ENCODE assay signal across 8 cellular contexts in the genomic region with DNA sequence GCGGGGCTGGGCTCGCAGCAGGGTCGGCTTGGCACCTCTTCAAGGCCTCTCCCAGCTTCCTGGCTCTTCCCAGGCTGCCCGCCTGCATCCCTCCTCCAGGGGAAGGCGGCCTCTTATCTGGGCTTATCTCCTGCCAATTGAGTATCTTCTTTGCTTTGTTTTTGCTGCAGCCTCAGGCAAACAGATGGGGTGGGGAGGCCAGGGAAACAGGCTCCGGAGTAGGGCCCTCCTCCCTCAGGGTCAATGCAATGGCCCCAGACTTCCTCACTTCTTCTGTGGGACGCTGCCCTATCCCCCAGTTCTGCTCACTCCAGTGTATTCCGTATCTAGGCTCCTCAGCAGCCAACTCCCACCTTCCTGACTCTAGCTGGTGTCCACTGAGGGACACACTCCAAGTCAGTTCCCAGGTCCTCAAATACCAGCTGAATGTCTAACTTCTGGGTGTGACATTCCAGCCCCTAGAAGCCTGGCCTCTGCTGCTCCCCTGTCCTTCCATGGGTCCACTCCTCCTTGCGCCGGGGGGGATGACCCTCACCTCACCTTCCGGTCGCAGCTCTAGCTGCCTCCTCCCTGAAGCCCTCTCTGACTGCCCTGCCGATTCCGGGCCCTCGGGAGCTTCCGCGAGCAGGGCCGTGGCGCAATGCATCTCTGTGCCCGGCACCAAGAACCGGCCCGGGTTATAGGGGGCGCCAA. TPM values are rescaled to one million over a fixed set of nuclear protein-coding genes. Genes with fewer than 3 reads are reported as not detected.
DNase-seq lines count a peak whose midpoint lies in the region; ATAC-seq and TF ChIP-seq lines count a peak whose summit lies in the region.

No MANE protein-coding gene starts in this region.

- H2AFZ ChIP-seq in OCI-LY3 (ENCODE audit: low read depth, low read length): peak overlapping the region; percentile 64; the same call in 1 of the 2 replicates

- ATAC-seq in HG03066 (IDR thresholded peaks at IDR 0.05; ENCODE audit: low read depth, unreplicated experiment): peak; percentile 24

- H3K9ac ChIP-seq in OCI-LY3 (ENCODE audit: low read length) (peak overlapping the region; percentile 89), iPS-20b (ENCODE audit: low read depth, low read length) (peak overlapping the region; percentile 90; the same call in 1 of the 2 replicates)

- H3K36me3 ChIP-seq in OCI-LY3 (replicated peaks; ENCODE audit: low read depth, low read length) (peaks cover 9% of the 10 kb centered on the region), iPS-20b (ENCODE audit: insufficient read depth, low read depth, low read length) (peaks cover 31% of the 10 kb centered on the region)

- H3K4me1 ChIP-seq in OCI-LY3 (ENCODE audit: low read length): peaks cover 20% of the 10 kb centered on the region
- peaks cover 3% of the 10 kb centered on the region for H3K4me1 ChIP-seq in iPS-20b (ENCODE audit: insufficient read depth, low read length)

- no peaks in the 10 kb centered on the region for H4K20me1 ChIP-seq in OCI-LY3 (ENCODE audit: insufficient read depth, low read length)

- H3K79me2 ChIP-seq in OCI-LY3 (ENCODE audit: low read length): peaks cover 17% of the 10 kb centered on the region

- no peak for TF ChIP-seq CTCF in OCI-LY3 (IDR thresholded peaks at IDR 0.05; ENCODE audit: low read depth, low read length)

- H3K9me3 ChIP-seq in OCI-LY3 (ENCODE audit: insufficient read depth, low read length) (no peaks in the 10 kb centered on the region), iPS-20b (ENCODE audit: insufficient read depth, low read depth, low read length) (no peaks in the 10 kb centered on the region)

- H3K27ac ChIP-seq in OCI-LY3 (ENCODE audit: low read length) (peak overlapping the region; percentile 85), iPS-20b (ENCODE audit: low read length) (peak overlapping the region; percentile 25), skin epidermis (peak overlapping the region; percentile 74 to 100 (median 96))

- H3K4me3 ChIP-seq in OCI-LY3 (ENCODE audit: low read length) (peak overlapping the region; percentile 88), iPS-20b (ENCODE audit: low read length) (peak overlapping the region; percentile 81), skin epidermis (peak overlapping the region; percentile 53 to 78 (median 71))

- peak; percentile 23 to 54 for DNase-seq in stimulated activated CD4-positive, alpha-beta T cell treated with anti-CD3 and anti-CD28 coated beads, Interleukin-12 subunit alpha, Interleukin-12 subunit beta, amount 100 ng/mL, for 24 hours (ENCODE audit: low read depth in 2 of 2)
- no peak for DNase-seq in stimulated activated CD4-positive, alpha-beta T cell treated with anti-CD3 and anti-CD28 coated beads, Interleukin-2, amount 100 ng/mL, for 48 hours
- DNase-seq in astrocyte of the hippocampus (ENCODE audit: low read depth, low spot score) (peak; percentile 74), mesenteric fat pad (ENCODE audit: low spot score) (no peak)

- H3K27me3 ChIP-seq in OCI-LY3 (ENCODE audit: low read depth, low read length) (no peaks in the 10 kb centered on the region), iPS-20b (ENCODE audit: insufficient read depth, low read length) (no peaks in the 10 kb centered on the region)

- peak overlapping the region; percentile 97 for H3K4me2 ChIP-seq in OCI-LY3 (ENCODE audit: low read length)

RNA-seq across cellular contexts. Expression of a gene that starts 15.6 kb away (rescaled TPM):
- total RNA-seq in mesenteric fat pad: 51.7 TPM

RNA-seq across cellular contexts. Expression of a gene that starts 16.8 kb away (rescaled TPM):
- total RNA-seq in mesenteric fat pad: 19.9 TPM

RNA-seq across cellular contexts. Expression of a gene that starts 17.5 kb away (rescaled TPM):
- total RNA-seq in mesenteric fat pad: 25.8 TPM

RNA-seq across cellular contexts. Expression of a gene that starts 22.1 kb away (rescaled TPM):
- 186 TPM for total RNA-seq in mesenteric fat pad

RNA-seq across cellular contexts. Expression of a gene that starts 22.3 kb away (rescaled TPM):
- not detected for total RNA-seq in mesenteric fat pad

Comparison
In these comparisons a context has a peak if more than half of its experiments do, and no peak if none do; other contexts are left out.
1. DNase-seq: peak in stimulated activated CD4-positive, alpha-beta T cell treated with anti-CD3 and anti-CD28 coated beads, Interleukin-12 subunit alpha, Interleukin-12 subunit beta, amount 100 ng/mL, for 24 hours (2 of 2) and astrocyte of the hippocampus (single experiment); none in stimulated activated CD4-positive, alpha-beta T cell treated with anti-CD3 and anti-CD28 coated beads, Interleukin-2, amount 100 ng/mL, for 48 hours (0 of 2) and mesenteric fat pad (single experiment).
2. H3K27ac ChIP-seq: peak in every context shown above with its lines; median percentile 96 in skin epidermis; 85 in OCI-LY3; 25 in iPS-20b.
3. Peak in every context shown above with its lines, with median percentiles within 50 percentile points of each other: H3K4me3 ChIP-seq.